29 cellular contexts compared by ENCODE assay signal in genomic region chr15:31803388-31803884, GRCh38.
DNase-seq lines count a peak whose midpoint lies in the region; ATAC-seq, FAIRE-seq and TF ChIP-seq lines count a peak whose summit lies in the region.
"Had no signal": no experiment of that assay in that cellular context is flagged by ENCODE, and none has a peak within 500 bp of the region (broad histone marks: within the 10 kb centered on the region; RNA-seq: fewer than 3 reads in every experiment).

No MANE protein-coding gene starts in this region.

- no peak overlapping the region for H2AFZ ChIP-seq in H1 (ENCODE audit: low read length)

- H3K9ac ChIP-seq in H1 (replicated peaks in 1 of 4; ENCODE audit: extremely low read depth in 1 of 4, low read depth in 3 of 4, low read length in 3 of 4) = no peak overlapping the region

- no peak overlapping the region for H2BK20ac ChIP-seq in H1 (ENCODE audit: low read length)

- H3K27me3 Mint-ChIP-seq in activated CD8-positive, alpha-beta T cell treated with anti-CD3 and anti-CD28 coated beads for 36 hours = peaks cover 2% of the 10 kb centered on the region
- no peaks in the 10 kb centered on the region for H3K27me3 Mint-ChIP-seq in activated CD8-positive, alpha-beta T cell treated with anti-CD3 and anti-CD28 coated beads, Interleukin-2, amount 10 ng/mL, durations not matched to agents 7 days and 5 days (ENCODE audit: low read depth)
- H3K27me3 Mint-ChIP-seq in T-helper 17 cell = peaks cover 33% of the 10 kb centered on the region
- H3K27me3 Mint-ChIP-seq in type B pancreatic cell = no peaks in the 10 kb centered on the region
- H3K27me3 Mint-ChIP-seq: activated CD8-positive, alpha-beta memory T cell treated with anti-CD3 and anti-CD28 coated beads, Interleukin-2, amount 10 ng/mL, durations not matched to agents 7 days and 5 days; CD4-positive, CD25-positive, alpha-beta regulatory T cell had no signal

- H3K14ac ChIP-seq in H1 (ENCODE audit: insufficient read length) = no peak overlapping the region

- no peaks in the 10 kb centered on the region for H3K36me3 ChIP-seq in H1 (ENCODE audit: control insufficient read depth in 2 of 4, insufficient read depth in 4 of 4, low read length in 3 of 4)
- H3K36me3 ChIP-seq: left ventricle myocardium inferior, MG63, right atrium auricular region, transverse colon had no signal

- no peaks in the 10 kb centered on the region for H3K9me3 ChIP-seq in H1 (ENCODE audit: insufficient read depth in 2 of 2, low read depth in 1 of 2, low read length in 1 of 2)
- H3K9me3 ChIP-seq in T-helper 17 cell (ENCODE audit: control insufficient read depth, low read length, poor library complexity, severe bottlenecking) = no peaks in the 10 kb centered on the region
- H3K9me3 ChIP-seq: left ventricle myocardium inferior, MG63, right atrium auricular region, transverse colon had no signal

- no peaks in the 10 kb centered on the region for H3K79me1 ChIP-seq in H1 (ENCODE audit: low read depth, low read length)

- no peak overlapping the region for H3K27ac Mint-ChIP-seq in activated CD8-positive, alpha-beta T cell treated with anti-CD3 and anti-CD28 coated beads for 36 hours
- H3K27ac Mint-ChIP-seq in activated CD8-positive, alpha-beta T cell treated with anti-CD3 and anti-CD28 coated beads, Interleukin-2, amount 10 ng/mL, durations not matched to agents 7 days and 5 days = no peak overlapping the region
- H3K27ac Mint-ChIP-seq in T-helper 17 cell (no peak overlapping the region), type B pancreatic cell (no peak overlapping the region)
- H3K27ac Mint-ChIP-seq: activated CD8-positive, alpha-beta memory T cell treated with anti-CD3 and anti-CD28 coated beads, Interleukin-2, amount 10 ng/mL, durations not matched to agents 7 days and 5 days; activated naive CD8-positive, alpha-beta T cell; CD4-positive, CD25-positive, alpha-beta regulatory T cell; mesothelial cell of epicardium had no signal

- H3K23ac ChIP-seq in H1 (ENCODE audit: insufficient read length) = no peak overlapping the region

- WGBS in H1 (ENCODE audit: extremely low coverage in 1 of 2, insufficient coverage in 1 of 2, insufficient read length in 1 of 2, insufficient replicate concordance in 2 of 2, low coverage in 1 of 2, low lambda C conversion rate in 2 of 2, missing lambda C conversion rate in 1 of 2), 2 experiments = 100% methylated on average over 3 of the region's 3 CpGs; no CpG with 5 or more reads in 1 of the 2 experiments

- H4K20me1 ChIP-seq in H1 (replicated peaks in 1 of 2; ENCODE audit: control insufficient read depth in 1 of 2, insufficient read depth in 2 of 2, low read length in 2 of 2) = no peaks in the 10 kb centered on the region

- no peak overlapping the region for H3K27ac ChIP-seq in H1 (ENCODE audit: low read depth, low read length)
- H3K27ac ChIP-seq: left ventricle myocardium inferior, right atrium auricular region, transverse colon had no signal

- H3K9me3 Mint-ChIP-seq in activated CD8-positive, alpha-beta T cell treated with anti-CD3 and anti-CD28 coated beads for 36 hours = no peaks in the 10 kb centered on the region
- H3K9me3 Mint-ChIP-seq in activated CD8-positive, alpha-beta T cell treated with anti-CD3 and anti-CD28 coated beads, Interleukin-2, amount 10 ng/mL, durations not matched to agents 7 days and 5 days (ENCODE audit: insufficient read depth) = no peaks in the 10 kb centered on the region
- no peaks in the 10 kb centered on the region for H3K9me3 Mint-ChIP-seq in type B pancreatic cell
- H3K9me3 Mint-ChIP-seq: CD4-positive, CD25-positive, alpha-beta regulatory T cell; mesothelial cell of epicardium had no signal

- no peak for TF ChIP-seq EP300 in H1 (IDR thresholded peaks at IDR 0.05; ENCODE audit: borderline replicate concordance in 1 of 2, low read depth in 2 of 2, low read length in 2 of 2)

- DNase-seq in activated CD8-positive, alpha-beta T cell treated with anti-CD3 and anti-CD28 coated beads for 36 hours = peak; percentile 4
- no peak for DNase-seq in activated CD8-positive, alpha-beta T cell treated with anti-CD3 and anti-CD28 coated beads, Interleukin-2, amount 10 ng/mL, durations not matched to agents 7 days and 5 days
- DNase-seq in Daoy (ENCODE audit: low read depth) (peak; percentile 17), H1 (ENCODE audit: low read depth in 1 of 2, low spot score in 2 of 2) (no peak), D341Med (ENCODE audit: low spot score) (no peak), T-helper 17 cell (no peak), type B pancreatic cell (ENCODE audit: extremely low spot score, unreplicated experiment) (no peak)
- DNase-seq: activated CD4-positive, alpha-beta T cell treated with anti-CD3 and anti-CD28 coated beads for 4 hours; activated CD8-positive, alpha-beta memory T cell treated with anti-CD3 and anti-CD28 coated beads, Interleukin-2, amount 10 ng/mL, durations not matched to agents 7 days and 5 days; AML-193; CD4-positive, CD25-positive, alpha-beta regulatory T cell; dermis blood vessel endothelial cell; glutamatergic neuron; KG1; left ventricle myocardium inferior; MG63; NCI-H1105; NCI-H2029 treated with DMSO at 0.1 percent for 48 hours; NCI-H526; posterior cingulate gyrus; SHP77 treated with DMSO at 0.1 percent for 48 hours; transverse colon had no signal

- H2BK15ac ChIP-seq in H1 (ENCODE audit: low read length) = no peak overlapping the region

- H4K8ac ChIP-seq in H1 (ENCODE audit: extremely low read depth, insufficient read depth, low read length) = 0 out of 2 replicates have a peak overlapping the region, but pooled peaks have one; percentile 29

- no peak overlapping the region for H2BK120ac ChIP-seq in H1 (replicated peaks; ENCODE audit: low read depth, low read length)

- no peaks in the 10 kb centered on the region for H3K4me1 Mint-ChIP-seq in activated CD8-positive, alpha-beta T cell treated with anti-CD3 and anti-CD28 coated beads for 36 hours (ENCODE audit: low read depth)
- H3K4me1 Mint-ChIP-seq in activated CD8-positive, alpha-beta T cell treated with anti-CD3 and anti-CD28 coated beads, Interleukin-2, amount 10 ng/mL, durations not matched to agents 7 days and 5 days (ENCODE audit: low read depth) = no peaks in the 10 kb centered on the region
- H3K4me1 Mint-ChIP-seq in T-helper 17 cell (no peaks in the 10 kb centered on the region), type B pancreatic cell (ENCODE audit: unreplicated experiment) (no peaks in the 10 kb centered on the region)
- H3K4me1 Mint-ChIP-seq: activated CD8-positive, alpha-beta memory T cell treated with anti-CD3 and anti-CD28 coated beads, Interleukin-2, amount 10 ng/mL, durations not matched to agents 7 days and 5 days; CD4-positive, CD25-positive, alpha-beta regulatory T cell; mesothelial cell of epicardium had no signal

- no peak overlapping the region for H4K91ac ChIP-seq in H1 (replicated peaks; ENCODE audit: insufficient read length, low read length)

- H3K27me3 ChIP-seq in H1 (replicated peaks in 1 of 4; ENCODE audit: control insufficient read depth in 3 of 4, extremely low read depth in 1 of 4, insufficient read depth in 3 of 4, low read length in 3 of 4) = no peaks in the 10 kb centered on the region
- H3K27me3 ChIP-seq: MG63, right atrium auricular region, transverse colon had no signal

- H4K5ac ChIP-seq in H1 (ENCODE audit: insufficient read length, low read depth, low read length) = no peak overlapping the region

- H3K4me1 ChIP-seq in H1 (replicated peaks in 1 of 4; ENCODE audit: control insufficient read depth in 3 of 4, insufficient read depth in 4 of 4, low read length in 3 of 4) = peaks cover 0 to 2% (median 0%) of the 10 kb centered on the region in 4 experiments; a peak in 1 of 7 replicates
- H3K4me1 ChIP-seq: transverse colon had no signal

- no peak for ATAC-seq in activated CD8-positive, alpha-beta T cell treated with anti-CD3 and anti-CD28 coated beads for 36 hours
- no peak for ATAC-seq in activated CD8-positive, alpha-beta T cell treated with anti-CD3 and anti-CD28 coated beads, Interleukin-2, amount 10 ng/mL, durations not matched to agents 7 days and 5 days
- ATAC-seq in HG03280 (IDR thresholded peaks at IDR 0.05; ENCODE audit: unreplicated experiment) = peak; percentile 39
- no peak for ATAC-seq in T-helper 17 cell
- ATAC-seq: activated CD8-positive, alpha-beta memory T cell treated with anti-CD3 and anti-CD28 coated beads, Interleukin-2, amount 10 ng/mL, durations not matched to agents 7 days and 5 days; esophagus mucosa; Panc1 had no signal

- no peaks in the 10 kb centered on the region for H3K79me2 ChIP-seq in H1 (ENCODE audit: control insufficient read depth in 1 of 2, insufficient read depth in 2 of 2, low read length in 2 of 2)

- no peak for FAIRE-seq in H1 (lab: Jason Lieb, UNC)

- H3K4ac ChIP-seq in H1 (replicated peaks; ENCODE audit: insufficient read length, low read depth, low read length) = no peak overlapping the region

- intact Hi-C loops in activated CD8-positive, alpha-beta T cell treated with anti-CD3 and anti-CD28 coated beads for 36 hours (cut with micrococcal nuclease) = no loop called here

- H3K18ac ChIP-seq in H1 (ENCODE audit: extremely low read depth, low read length) = no peak overlapping the region

- H2AK5ac ChIP-seq in H1 (ENCODE audit: low read depth, low read length) = no peak overlapping the region

- no peak for TF ChIP-seq CTCF in activated CD8-positive, alpha-beta T cell treated with anti-CD3 and anti-CD28 coated beads for 36 hours (IDR thresholded peaks at IDR 0.05)
- TF ChIP-seq CTCF in H1 (IDR thresholded peaks at IDR 0.05; ENCODE audit: control extremely low read depth in 1 of 3, insufficient read depth in 1 of 3, low read depth in 1 of 3, low read length in 3 of 3) (no peak), type B pancreatic cell (conservative IDR thresholded peaks at IDR 0.05) (no peak)

- H3K4me2 ChIP-seq in H1 (ENCODE audit: insufficient read depth in 1 of 2, low read depth in 2 of 2, low read length in 2 of 2) = no peak overlapping the region
- H3K4me2 ChIP-seq: smooth muscle cell had no signal

- no peak overlapping the region for H3K4me3 Mint-ChIP-seq in activated CD8-positive, alpha-beta T cell treated with anti-CD3 and anti-CD28 coated beads for 36 hours
- no peak overlapping the region for H3K4me3 Mint-ChIP-seq in activated CD8-positive, alpha-beta T cell treated with anti-CD3 and anti-CD28 coated beads, Interleukin-2, amount 10 ng/mL, durations not matched to agents 7 days and 5 days
- no peak overlapping the region for H3K4me3 Mint-ChIP-seq in T-helper 17 cell
- no peak overlapping the region for H3K4me3 Mint-ChIP-seq in type B pancreatic cell
- H3K4me3 Mint-ChIP-seq: activated CD8-positive, alpha-beta memory T cell treated with anti-CD3 and anti-CD28 coated beads, Interleukin-2, amount 10 ng/mL, durations not matched to agents 7 days and 5 days; activated naive CD8-positive, alpha-beta T cell; CD4-positive, CD25-positive, alpha-beta regulatory T cell; mesothelial cell of epicardium had no signal

- CTCF ChIA-PET in activated CD8-positive, alpha-beta T cell treated with anti-CD3 and anti-CD28 coated beads for 36 hours (lab: Charles Lee) = no interaction called here
- CTCF ChIA-PET in activated CD8-positive, alpha-beta T cell treated with anti-CD3 and anti-CD28 coated beads, Interleukin-2, amount 10 ng/mL, durations not matched to agents 7 days and 5 days (lab: Charles Lee) = no interaction called here
- CTCF ChIA-PET in H1 (lab: Charles Lee; ENCODE audit: partially characterized antibody) = interaction anchor here (1.4 kb wide), 1 partner anchor 174 kb away, joined by 4 read pairs; no protein-coding TSS in a partner anchor

- no peak overlapping the region for H2BK5ac ChIP-seq in H1 (ENCODE audit: low read depth, low read length)

- H3K36me3 Mint-ChIP-seq in activated CD8-positive, alpha-beta T cell treated with anti-CD3 and anti-CD28 coated beads for 36 hours (ENCODE audit: low read depth) = no peaks in the 10 kb centered on the region
- no peaks in the 10 kb centered on the region for H3K36me3 Mint-ChIP-seq in activated CD8-positive, alpha-beta T cell treated with anti-CD3 and anti-CD28 coated beads, Interleukin-2, amount 10 ng/mL, durations not matched to agents 7 days and 5 days (ENCODE audit: low read depth)
- H3K36me3 Mint-ChIP-seq in T-helper 17 cell (ENCODE audit: low read depth) (no peaks in the 10 kb centered on the region), type B pancreatic cell (no peaks in the 10 kb centered on the region)
- H3K36me3 Mint-ChIP-seq: activated CD8-positive, alpha-beta memory T cell treated with anti-CD3 and anti-CD28 coated beads, Interleukin-2, amount 10 ng/mL, durations not matched to agents 7 days and 5 days; activated naive CD8-positive, alpha-beta T cell; CD4-positive, CD25-positive, alpha-beta regulatory T cell; mesothelial cell of epicardium had no signal

- no peak overlapping the region for H2BK12ac ChIP-seq in H1 (ENCODE audit: low read depth, low read length)

- H3K56ac ChIP-seq in H1 (replicated peaks; ENCODE audit: insufficient read length, low read depth, low read length) = no peak overlapping the region

- no peak for TF ChIP-seq RAD21 in H1 (IDR thresholded peaks at IDR 0.05 in 1 of 2, conservative IDR thresholded peaks at IDR 0.05 in 1 of 2; ENCODE audit: low read depth in 2 of 2, low read length in 2 of 2)

- POLR2A ChIA-PET in activated CD8-positive, alpha-beta T cell treated with anti-CD3 and anti-CD28 coated beads for 36 hours (lab: Charles Lee) = no interaction called here
- POLR2A ChIA-PET in activated CD8-positive, alpha-beta T cell treated with anti-CD3 and anti-CD28 coated beads, Interleukin-2, amount 10 ng/mL, durations not matched to agents 7 days and 5 days (lab: Charles Lee) = no interaction called here
- POLR2A ChIA-PET in H1 (lab: Charles Lee; ENCODE audit: partially characterized antibody) = no interaction called here

- no peak for TF ChIP-seq POLR2A in H1 (IDR thresholded peaks at IDR 0.05; ENCODE audit: control extremely low read depth in 1 of 2, low read depth in 2 of 2, low read length in 2 of 2)

- no peaks in the 10 kb centered on the region for H3K23me2 ChIP-seq in H1 (ENCODE audit: low read depth, low read length)

- H3K4me3 ChIP-seq in H1 (ENCODE audit: extremely low read depth in 1 of 4, insufficient read depth in 2 of 4, low read depth in 3 of 4, low read length in 4 of 4) = no peak overlapping the region
- H3K4me3 ChIP-seq: left ventricle myocardium inferior, MG63, right atrium auricular region, smooth muscle cell, transverse colon had no signal

Comparison
In these comparisons a context has a peak if more than half of its experiments do, and no peak if none do; other contexts are left out.
1. DNase-seq: peak in activated CD8-positive, alpha-beta T cell treated with anti-CD3 and anti-CD28 coated beads for 36 hours (single experiment) and Daoy (single experiment); none in activated CD8-positive, alpha-beta T cell treated with anti-CD3 and anti-CD28 coated beads, Interleukin-2, amount 10 ng/mL, durations not matched to agents 7 days and 5 days (single experiment), H1 (0 of 2), D341Med (single experiment), T-helper 17 cell (0 of 3) and type B pancreatic cell (single experiment).